8 cellular contexts compared by ENCODE assay signal in genomic region chr4:113636877-113637276, GRCh38.
DNase-seq lines count a peak whose midpoint lies in the region; ATAC-seq and TF ChIP-seq lines count a peak whose summit lies in the region.

No MANE protein-coding gene starts in this region.

- H3K4me3 ChIP-seq in body of pancreas (no peak overlapping the region), spleen (peak overlapping the region in 1 of 8 donors; percentile 30)

- TF ChIP-seq CTCF in body of pancreas (IDR thresholded peaks at IDR 0.05) (no peak), spleen (IDR thresholded peaks at IDR 0.05 in 8 of 11, conservative IDR thresholded peaks at IDR 0.05 in 3 of 11) (no peak), GM10248 (IDR thresholded peaks at IDR 0.05; ENCODE audit: control extremely low read depth, extremely low read depth, low read depth, missing control alignments) (no peak)

- CTCF ChIA-PET in GM10248 (lab: Yijun Ruan, JAX) = interaction anchor here (0.7 to 1.9 kb wide), 9 partner anchors 12 to 435 kb away, joined by 3 to 5 read pairs (median 3); no protein-coding TSS in a partner anchor

- H3K27me3 ChIP-seq in body of pancreas (no peaks in the 10 kb centered on the region), spleen (replicated peaks in 1 of 7) (no peaks in the 10 kb centered on the region)

- peaks cover 61% of the 10 kb centered on the region for H3K4me1 ChIP-seq in body of pancreas
- H3K4me1 ChIP-seq in spleen = peaks cover 15 to 76% (median 62%) of the 10 kb centered on the region in 6 donors

- peak; percentile 10 for DNase-seq in ACHN
- DNase-seq in OCI-M1 (lab: John Stamatoyannopoulos, UW) = peak; percentile 87
- no peak for DNase-seq in body of pancreas
- DNase-seq in spleen = peak; percentile 75
- DNase-seq in GM10248 (ENCODE audit: extremely low spot score) = no peak
- no peak for DNase-seq in NCI-H524 treated with DMSO at 0.1 percent for 48 hours (lab: John Stamatoyannopoulos, UW)

- H3K9me3 ChIP-seq in body of pancreas (no peaks in the 10 kb centered on the region), spleen (no peaks in the 10 kb centered on the region)

- ATAC-seq in GM21723 (IDR thresholded peaks at IDR 0.05; ENCODE audit: unreplicated experiment) = peak; percentile 19
- no peak for ATAC-seq in body of pancreas
- no peak for ATAC-seq in GM18519 (IDR thresholded peaks at IDR 0.05; ENCODE audit: low FRiP score, unreplicated experiment)

- POLR2A ChIA-PET in GM10248 (lab: Yijun Ruan, JAX) = no interaction called here

- TF ChIP-seq POLR2A in body of pancreas (IDR thresholded peaks at IDR 0.05) (no peak), spleen (IDR thresholded peaks at IDR 0.05) (no peak)

- intact Hi-C loops in body of pancreas (cut with DNase I) = no loop called here
- intact Hi-C loops in spleen (cut with DNase I; ENCODE audit: low total_unique reads) = loop anchor here (10.0 kb wide), 1 partner anchor 92 kb away; no protein-coding TSS in a partner anchor

- H3K36me3 ChIP-seq in body of pancreas (replicated peaks in 1 of 2; ENCODE audit: insufficient read depth in 1 of 2, low read depth in 2 of 2) = no peaks in the 10 kb centered on the region
- H3K36me3 ChIP-seq in spleen = no peaks in the 10 kb centered on the region

- in situ Hi-C loops in ACHN (cut with HindIII; ENCODE audit: low pct_ligation_motif_present, low pct_unique_long_range_greater_than_20kb, low sequenced_read_pairs) = no loop called here

- peak overlapping the region; percentile 19 to 58 (median 37) for H3K27ac ChIP-seq in body of pancreas
- peak overlapping the region in 6 of 8 donors; percentile 30 to 85 (median 72) for H3K27ac ChIP-seq in spleen

Comparison
In these comparisons a context has a peak if more than half of its experiments do, and no peak if none do; other contexts are left out.
1. DNase-seq: peak in ACHN (single experiment), OCI-M1 (single experiment) and spleen (single experiment); none in body of pancreas (0 of 4), GM10248 (single experiment) and NCI-H524 treated with DMSO at 0.1 percent for 48 hours (single experiment).